In genomic region chr2:222672068-222672401, GRCh38 we compare ENCODE assay signal across 9 cellular contexts. TPM values are rescaled to one million over a fixed set of nuclear protein-coding genes. Genes with fewer than 3 reads are reported as not detected.
DNase-seq lines count a peak whose midpoint lies in the region; ATAC-seq and TF ChIP-seq lines count a peak whose summit lies in the region.
"Had no signal": no experiment of that assay in that cellular context is flagged by ENCODE, and none has a peak within 500 bp of the region (broad histone marks: within the 10 kb centered on the region; RNA-seq: fewer than 3 reads in every experiment).

No MANE protein-coding gene starts in this region.

- H3K4me1 Mint-ChIP-seq in H9 = peaks cover 12 to 13% of the 10 kb centered on the region in 2 experiments
- peaks cover 9% of the 10 kb centered on the region for H3K4me1 Mint-ChIP-seq in activated naive CD8-positive, alpha-beta T cell treated with anti-CD3 and anti-CD28 coated beads, Interleukin-2, amount 50 U/mL, for 24 hours

- H4K5ac ChIP-seq in H9 (ENCODE audit: insufficient read length, low read depth, low read length) = no peak overlapping the region

- WGBS in H9 (ENCODE audit: extremely low coverage, insufficient read length, low lambda C conversion rate) = no CpG with 5 or more reads among the region's 10 CpGs
- 5 to 16% methylated on average over 10 of the region's 10 CpGs for WGBS in sigmoid colon, 2 donors

- H2BK20ac ChIP-seq in H9 (ENCODE audit: low read depth, low read length, poor library complexity, severe bottlenecking) = no peak overlapping the region

- no peaks in the 10 kb centered on the region; a peak in 1 of 5 replicates for H3K9me3 Mint-ChIP-seq in H9
- no peaks in the 10 kb centered on the region for H3K9me3 Mint-ChIP-seq in activated naive CD8-positive, alpha-beta T cell treated with anti-CD3 and anti-CD28 coated beads, Interleukin-2, amount 50 U/mL, for 24 hours

- H3K9me3 ChIP-seq in H9 (ENCODE audit: control insufficient read depth, low read depth, low read length) = no peaks in the 10 kb centered on the region
- no peaks in the 10 kb centered on the region for H3K9me3 ChIP-seq in iPS-15b (ENCODE audit: control insufficient read depth, insufficient read depth, low read length)
- no peaks in the 10 kb centered on the region for H3K9me3 ChIP-seq in sigmoid colon

- H2AFZ ChIP-seq in H9 (ENCODE audit: low read length) = peak overlapping the region; percentile 5

- H3K27ac Mint-ChIP-seq in H9 = peak overlapping the region in 1 of 3 experiments; percentile 14; a peak in 1 of 7 replicates
- H3K27ac Mint-ChIP-seq in activated naive CD8-positive, alpha-beta T cell treated with anti-CD3 and anti-CD28 coated beads, Interleukin-2, amount 50 U/mL, for 24 hours = no peak overlapping the region

- DNase-seq in H9 = no peak
- DNase-seq in activated naive CD8-positive, alpha-beta T cell treated with anti-CD3 and anti-CD28 coated beads, Interleukin-2, amount 50 U/mL, for 24 hours = no peak
- DNase-seq in sigmoid colon = no peak
- DNase-seq in mucosa of gallbladder (ENCODE audit: low spot score) = no peak
- DNase-seq in NCI-H1930 (lab: John Stamatoyannopoulos, UW) = no peak
- DNase-seq in effector CD8-positive, alpha-beta T cell (lab: John Stamatoyannopoulos, UW) = no peak
- DNase-seq in SW480 (ENCODE audit: low spot score) = no peak

- no peak overlapping the region for H3K4ac ChIP-seq in H9 (ENCODE audit: low read depth, low read length)

- H3K27me3 Mint-ChIP-seq in H9 (ENCODE audit: low read depth) = peaks cover 66% of the 10 kb centered on the region
- H3K27me3 Mint-ChIP-seq in activated naive CD8-positive, alpha-beta T cell treated with anti-CD3 and anti-CD28 coated beads, Interleukin-2, amount 50 U/mL, for 24 hours = peaks cover 51% of the 10 kb centered on the region

- H3K4me3 Mint-ChIP-seq in H9 = peak overlapping the region; percentile 69 to 77
- peak overlapping the region; percentile 54 for H3K4me3 Mint-ChIP-seq in activated naive CD8-positive, alpha-beta T cell treated with anti-CD3 and anti-CD28 coated beads, Interleukin-2, amount 50 U/mL, for 24 hours

- no peak overlapping the region for H2AK5ac ChIP-seq in H9 (ENCODE audit: insufficient read length, low read length)

- peak overlapping the region; percentile 84 for H3K4me2 ChIP-seq in H9 (ENCODE audit: insufficient read depth, insufficient read length, low read length)

- no peak overlapping the region for H3T11ph ChIP-seq in H9 (ENCODE audit: low read length)

- H3K18ac ChIP-seq in H9 (ENCODE audit: insufficient read length, low read depth, low read length) = no peak overlapping the region

- intact Hi-C loops in sigmoid colon (cut with DNase I) = no loop called here

- H3K36me3 Mint-ChIP-seq in H9 (ENCODE audit: insufficient read depth in 1 of 3, low read depth in 3 of 3) = no peaks in the 10 kb centered on the region; a peak in 1 of 7 replicates
- no peaks in the 10 kb centered on the region for H3K36me3 Mint-ChIP-seq in activated naive CD8-positive, alpha-beta T cell treated with anti-CD3 and anti-CD28 coated beads, Interleukin-2, amount 50 U/mL, for 24 hours (ENCODE audit: low read depth)

- H3K27me3 ChIP-seq in H9 (ENCODE audit: insufficient read depth, low read length) (peaks cover 2% of the 10 kb centered on the region; the same call in 1 of the 2 replicates), iPS-15b (ENCODE audit: control insufficient read depth, insufficient read depth, low read length) (peaks cover 41% of the 10 kb centered on the region), sigmoid colon (peaks cover 0 to 17% (median 6%) of the 10 kb centered on the region in 3 donors)

- H4K8ac ChIP-seq in H9 (replicated peaks; ENCODE audit: insufficient read length, low read depth, low read length) = no peak overlapping the region

- no peak overlapping the region for H4K91ac ChIP-seq in H9 (ENCODE audit: insufficient read length, low read depth, low read length)

- H3K4me1 ChIP-seq in H9 (ENCODE audit: insufficient read depth, low read length) (no peaks in the 10 kb centered on the region), iPS-15b (ENCODE audit: control insufficient read depth, insufficient read depth, low read length) (no peaks in the 10 kb centered on the region), sigmoid colon (peaks cover 0 to 11% (median 10%) of the 10 kb centered on the region in 4 donors)

- peaks cover 11% of the 10 kb centered on the region for H3K23me2 ChIP-seq in H9 (ENCODE audit: insufficient read length, low read depth, low read length, poor library complexity, severe bottlenecking)

- H3K79me2 ChIP-seq in H9 (ENCODE audit: insufficient read depth, low read length) = no peaks in the 10 kb centered on the region

- peak overlapping the region; percentile 76 for H3K4me3 ChIP-seq in iPS-15b (ENCODE audit: low read depth, low read length)
- H3K4me3 ChIP-seq in sigmoid colon = peak overlapping the region in 3 of 4 donors; percentile 40 to 48 (median 47)

- no peak overlapping the region for H3K14ac ChIP-seq in H9 (ENCODE audit: insufficient read depth, low read length)

- H2BK12ac ChIP-seq in H9 (ENCODE audit: insufficient read length, low read depth, low read length) = no peak overlapping the region

- H3K79me1 ChIP-seq in H9 (ENCODE audit: insufficient read depth, low read depth, low read length, poor library complexity, severe bottlenecking) = no peaks in the 10 kb centered on the region

- H3K36me3 ChIP-seq in iPS-15b (ENCODE audit: control insufficient read depth, insufficient read depth, low read length) (no peaks in the 10 kb centered on the region), sigmoid colon (no peaks in the 10 kb centered on the region)

- TF ChIP-seq CTCF in H9 (conservative IDR thresholded peaks at IDR 0.05) (no peak), sigmoid colon (IDR thresholded peaks at IDR 0.05) (no peak)

- H3K9ac ChIP-seq in H9 (ENCODE audit: extremely low read depth, insufficient read length, low read length) = peak overlapping the region; percentile 36
- H3K9ac ChIP-seq in iPS-15b (ENCODE audit: low read depth, low read length) = no peak overlapping the region

- no peak overlapping the region for H3K56ac ChIP-seq in H9 (ENCODE audit: insufficient read length, low read depth, low read length)

- no peak for ATAC-seq in activated naive CD8-positive, alpha-beta T cell treated with anti-CD3 and anti-CD28 coated beads, Interleukin-2, amount 50 U/mL, for 24 hours

- no peak overlapping the region for H3K23ac ChIP-seq in H9 (ENCODE audit: insufficient read length, low read depth, low read length)

- TF ChIP-seq EP300 in sigmoid colon (IDR thresholded peaks at IDR 0.05) = no peak

- no peak overlapping the region for H2BK5ac ChIP-seq in H9 (ENCODE audit: insufficient read length, low read length)

- H2BK120ac ChIP-seq in H9 (ENCODE audit: low read depth, low read length, poor library complexity, severe bottlenecking) = no peak overlapping the region

- H2BK15ac ChIP-seq in H9 (ENCODE audit: low read depth, low read length) = no peak overlapping the region

- H4K20me1 ChIP-seq in H9 (ENCODE audit: control insufficient read depth, insufficient read depth, insufficient read length) = no peaks in the 10 kb centered on the region

- no peak for TF ChIP-seq POLR2A in sigmoid colon (IDR thresholded peaks at IDR 0.05)

- H3K27ac ChIP-seq in H9 (ENCODE audit: insufficient read length, low read depth, low read length) (no peak overlapping the region), sigmoid colon (no peak overlapping the region)

RNA-seq across cellular contexts. Expression of gene MOGAT1, which starts 0.6 kb away (rescaled TPM):
- not detected in 2 replicates for total RNA-seq in H9 (2021)
- not detected for total RNA-seq in sigmoid colon
- polyA plus RNA-seq in sigmoid colon = not detected
- 102 TPM for total RNA-seq in mucosa of gallbladder
- total RNA-seq: NCI-H460 had no signal

RNA-seq across cellular contexts. Expression of gene FARSB, which starts 16.1 kb away (rescaled TPM):
- total RNA-seq in H9 (2021) (31.2 and 32.1 TPM in 2 replicates), sigmoid colon (10 to 100 TPM in 3 of 4 donors, 1 to 10 TPM in 1; 8.3 to 15.6 (median 15.3) TPM), mucosa of gallbladder (12.1 TPM)
- 10 to 100 TPM; 11.4 to 23.0 (median 12.9) TPM for polyA plus RNA-seq in sigmoid colon

Comparison
In these comparisons a context has a peak if more than half of its experiments do, and no peak if none do; other contexts are left out.
1. RNA of gene MOGAT1, which starts 0.6 kb away (total RNA-seq): 102 TPM in mucosa of gallbladder (single experiment); not detected in H9 and not detected in sigmoid colon; every median in the first group is over 10 times any median in the second.